Comparison of ENCODE assay signal across 1 cellular context in the genomic region with DNA sequence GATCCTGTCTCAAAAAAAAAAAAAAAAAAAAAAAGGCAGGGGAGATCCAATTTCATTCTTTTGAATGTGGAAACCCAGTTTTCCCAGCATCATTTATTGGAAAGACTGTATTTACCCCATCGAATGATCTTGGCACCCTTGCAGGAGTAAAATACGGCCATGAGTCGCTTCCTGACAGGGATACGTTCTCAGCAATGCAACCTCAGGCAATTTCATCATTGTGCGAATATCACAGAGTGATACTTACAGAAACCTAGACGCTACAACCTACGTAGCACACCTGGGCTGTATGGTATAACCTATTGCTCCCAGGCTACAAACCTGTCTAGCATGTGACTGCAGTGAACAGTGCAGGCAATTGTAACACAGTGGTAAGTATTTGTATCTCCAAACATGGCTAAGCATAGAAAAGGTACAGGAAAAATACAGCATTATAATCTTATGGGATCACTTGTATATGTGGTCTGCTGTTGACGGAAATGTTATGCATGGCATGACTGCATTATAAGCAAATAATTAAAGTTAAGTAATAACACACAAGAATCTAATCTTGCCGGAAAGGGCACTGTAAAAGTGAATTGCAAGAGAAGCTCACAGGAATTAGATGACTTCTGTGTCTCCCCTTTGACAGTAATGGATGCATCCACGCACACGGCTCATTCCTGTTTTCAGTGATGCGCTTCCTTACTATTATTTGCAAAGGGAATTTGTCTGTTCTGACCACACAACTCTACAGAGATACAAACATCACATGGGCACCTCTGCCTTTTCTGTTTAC.
A peak's percentile ranks its signal among the peaks of the same experiment; 100 is the strongest.
TF ChIP-seq lines count a peak whose summit lies in the region.

No MANE protein-coding gene starts in this region.

TF ChIP-seq in SK-N-SH, 30 proteins besides CTCF, POLR2A, EP300 and RAD21 (continued from another document):
- TF ChIP-seq, protein P1, sequence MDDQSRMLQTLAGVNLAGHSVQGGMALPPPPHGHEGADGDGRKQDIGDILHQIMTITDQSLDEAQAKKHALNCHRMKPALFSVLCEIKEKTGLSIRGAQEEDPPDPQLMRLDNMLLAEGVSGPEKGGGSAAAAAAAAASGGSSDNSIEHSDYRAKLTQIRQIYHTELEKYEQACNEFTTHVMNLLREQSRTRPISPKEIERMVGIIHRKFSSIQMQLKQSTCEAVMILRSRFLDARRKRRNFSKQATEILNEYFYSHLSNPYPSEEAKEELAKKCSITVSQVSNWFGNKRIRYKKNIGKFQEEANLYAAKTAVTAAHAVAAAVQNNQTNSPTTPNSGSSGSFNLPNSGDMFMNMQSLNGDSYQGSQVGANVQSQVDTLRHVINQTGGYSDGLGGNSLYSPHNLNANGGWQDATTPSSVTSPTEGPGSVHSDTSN (IDR thresholded peaks at IDR 0.05), result 0 out of 2 replicates have a peak, but pooled peaks have one; percentile 7
- TF ChIP-seq JUND (IDR thresholded peaks at IDR 0.05), result peak; percentile 16; the same call in 1 of the 2 replicates
- TF ChIP-seq NRF1 (IDR thresholded peaks at IDR 0.05; ENCODE audit: low read depth, low read length), result no peak
